Comparison of ENCODE assay signal across 15 cellular contexts in the genomic region with DNA sequence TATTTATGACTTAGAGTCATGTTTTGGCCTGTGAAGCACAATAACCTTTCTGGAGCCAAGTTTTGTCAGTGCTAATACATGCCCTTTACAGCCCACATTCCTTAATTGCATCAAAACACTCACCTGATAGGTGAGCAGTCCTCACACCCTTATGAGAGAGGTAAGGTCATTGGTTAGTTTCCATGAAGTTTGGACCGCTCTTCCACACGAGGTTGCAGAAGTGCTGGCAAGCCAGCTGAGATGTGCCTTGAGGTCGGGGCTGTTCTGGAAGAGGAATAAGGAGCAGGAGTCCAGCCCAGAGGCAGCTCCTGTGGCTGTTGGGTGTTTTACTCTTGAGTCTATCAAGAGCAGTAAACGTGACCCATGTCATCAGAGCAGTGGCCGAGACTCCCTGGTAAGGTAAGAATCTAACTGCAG.
DNase-seq lines count a peak whose midpoint lies in the region; ATAC-seq, FAIRE-seq and TF ChIP-seq lines count a peak whose summit lies in the region.
"Had no signal": no experiment of that assay in that cellular context is flagged by ENCODE, and none has a peak within 500 bp of the region (broad histone marks: within the 10 kb centered on the region; RNA-seq: fewer than 3 reads in every experiment).

No MANE protein-coding gene starts in this region.

- in situ Hi-C loops in mammary epithelial cell (cut with MboI; ENCODE audit: low sequenced_read_pairs in 2 of 2), result loop anchor here in 1 of 2 donors (25.0 kb wide), 1 partner anchor 290 kb away; no protein-coding TSS in a partner anchor

- H3K14ac ChIP-seq in H9 (ENCODE audit: insufficient read depth, low read length), result no peak overlapping the region

- no peaks in the 10 kb centered on the region for H3K23me2 ChIP-seq in H9 (ENCODE audit: insufficient read length, low read depth, low read length, poor library complexity, severe bottlenecking)

- no peak overlapping the region for H3K4ac ChIP-seq in H9 (ENCODE audit: low read depth, low read length)

- DNase-seq in H9 (no peak), mammary epithelial cell (peak; percentile 91), lung (ENCODE audit: low spot score) (no peak), small intestine (peak; percentile 91), left cardiac atrium (no peak), T-helper 1 cell (no peak)
- DNase-seq: activated T-cell treated with anti-CD3 and anti-CD28 coated beads, Interleukin-2, amount 50 U/mL, for 24 hours; effector CD4-positive, alpha-beta T cell; ovary had no signal

- H3K9me3 Mint-ChIP-seq in H9, result no peaks in the 10 kb centered on the region
- H3K9me3 Mint-ChIP-seq: activated T-cell treated with anti-CD3 and anti-CD28 coated beads, Interleukin-2, amount 50 U/mL, for 24 hours had no signal

- H3K9me3 ChIP-seq in H9 (ENCODE audit: control insufficient read depth, low read depth, low read length) (no peaks in the 10 kb centered on the region), mammary epithelial cell (replicated peaks; ENCODE audit: insufficient read depth, low read length) (no peaks in the 10 kb centered on the region), lung (ENCODE audit: control insufficient read depth in 2 of 2, insufficient read depth in 1 of 2, low read length in 1 of 2) (no peaks in the 10 kb centered on the region), small intestine (ENCODE audit: control insufficient read depth, low read depth) (no peaks in the 10 kb centered on the region)
- H3K9me3 ChIP-seq: ovary had no signal

- no peak overlapping the region for H2BK15ac ChIP-seq in H9 (ENCODE audit: low read depth, low read length)

- H3K27ac ChIP-seq in H9 (ENCODE audit: insufficient read length, low read depth, low read length) (no peak overlapping the region), mammary epithelial cell (ENCODE audit: insufficient read depth, low read depth, low read length) (peak overlapping the region; percentile 50), lung (ENCODE audit: low read depth in 1 of 2, low read length in 1 of 2) (peak overlapping the region in 1 of 2 donors; percentile 78), small intestine (ENCODE audit: low read depth in 1 of 2, low read length in 1 of 2) (peak overlapping the region; percentile 62 to 63)
- H3K27ac ChIP-seq: cardiac muscle cell, ovary, SK-N-MC had no signal

- no peak overlapping the region for H2BK120ac ChIP-seq in H9 (ENCODE audit: low read depth, low read length, poor library complexity, severe bottlenecking)

- ATAC-seq in lung (ENCODE audit: insufficient read depth, low FRiP score), result peak; percentile 56
- ATAC-seq in left cardiac atrium, result no peak
- no peak for ATAC-seq in GM18511 (IDR thresholded peaks at IDR 0.05; ENCODE audit: unreplicated experiment)
- no peak for ATAC-seq in HG02885 (IDR thresholded peaks at IDR 0.05; ENCODE audit: poor library complexity, unreplicated experiment)

- H2BK12ac ChIP-seq in H9 (ENCODE audit: insufficient read length, low read depth, low read length), result no peak overlapping the region

- H3K9ac ChIP-seq in H9 (ENCODE audit: extremely low read depth, insufficient read length, low read length) (no peak overlapping the region), mammary epithelial cell (ENCODE audit: insufficient read depth, low read length) (no peak overlapping the region)

- no peak overlapping the region for H3K18ac ChIP-seq in H9 (ENCODE audit: insufficient read length, low read depth, low read length)

- H3K4me2 ChIP-seq in H9 (ENCODE audit: insufficient read depth, insufficient read length, low read length) (no peak overlapping the region), mammary epithelial cell (ENCODE audit: insufficient read depth, low read depth, low read length) (peak overlapping the region; percentile 61)

- no peak overlapping the region for H3T11ph ChIP-seq in H9 (ENCODE audit: low read length)

- TF ChIP-seq CTCF in H9 (conservative IDR thresholded peaks at IDR 0.05) (no peak), mammary epithelial cell (conservative IDR thresholded peaks at IDR 0.05 in 1 of 2, IDR thresholded peaks at IDR 0.05 in 1 of 2; ENCODE audit: extremely low read depth in 1 of 2, insufficient read depth in 1 of 2, low read depth in 1 of 2, low read length in 2 of 2) (no peak), lung (IDR thresholded peaks at IDR 0.05; ENCODE audit: control extremely low read depth, extremely low read depth) (no peak)

- no peaks in the 10 kb centered on the region for H4K20me1 ChIP-seq in H9 (ENCODE audit: control insufficient read depth, insufficient read depth, insufficient read length)
- no peaks in the 10 kb centered on the region for H4K20me1 ChIP-seq in mammary epithelial cell (ENCODE audit: insufficient read depth, low read length)

- H3K36me3 ChIP-seq in mammary epithelial cell (ENCODE audit: insufficient read depth, low read length) (no peaks in the 10 kb centered on the region), lung (ENCODE audit: control insufficient read depth in 2 of 2, insufficient read depth in 2 of 2, low read length in 2 of 2) (no peaks in the 10 kb centered on the region), small intestine (ENCODE audit: control insufficient read depth in 2 of 2, insufficient read depth in 2 of 2, low read length in 2 of 2) (peaks cover 0 to 3% of the 10 kb centered on the region in 2 donors)
- H3K36me3 ChIP-seq: cardiac muscle cell, ovary had no signal

- H2BK20ac ChIP-seq in H9 (ENCODE audit: low read depth, low read length, poor library complexity, severe bottlenecking), result no peak overlapping the region

- no CpG with 5 or more reads among the region's 5 CpGs for WGBS in H9 (ENCODE audit: extremely low coverage, insufficient read length, low lambda C conversion rate)
- WGBS in mammary epithelial cell (ENCODE audit: low coverage, missing lambda C conversion rate), result 0% methylated on average over 2 of the region's 5 CpGs
- WGBS in lung, 2 donors, result 68 to 85% methylated on average over 5 of the region's 5 CpGs
- WGBS in small intestine, 3 donors, result 11 to 63% (median 28%) methylated on average over 5 of the region's 5 CpGs

- H3K4me1 ChIP-seq in H9 (ENCODE audit: insufficient read depth, low read length), result peaks cover 4% of the 10 kb centered on the region; the same call in 1 of the 2 replicates
- H3K4me1 ChIP-seq in mammary epithelial cell (ENCODE audit: insufficient read depth, low read length), result peaks cover 80% of the 10 kb centered on the region
- H3K4me1 ChIP-seq in lung (ENCODE audit: control insufficient read depth in 2 of 2, insufficient read depth in 2 of 2, low read length in 2 of 2), result peaks cover 0 to 9% of the 10 kb centered on the region in 2 donors
- no peaks in the 10 kb centered on the region for H3K4me1 ChIP-seq in small intestine (ENCODE audit: control insufficient read depth in 2 of 2, insufficient read depth in 1 of 2, low read depth in 1 of 2, low read length in 1 of 2)

- H2AFZ ChIP-seq in H9 (ENCODE audit: low read length) (no peak overlapping the region), mammary epithelial cell (ENCODE audit: low read depth, low read length) (peak overlapping the region; percentile 23)

- no peak for FAIRE-seq in small intestine (lab: Jason Lieb, UNC)

- peak overlapping the region in 1 of 3 experiments; percentile 0 for H3K4me3 ChIP-seq in mammary epithelial cell (replicated peaks in 1 of 3; ENCODE audit: insufficient read depth in 1 of 3, low read depth in 2 of 3, low read length in 3 of 3)
- H3K4me3 ChIP-seq in lung, result no peak overlapping the region
- H3K4me3 ChIP-seq in small intestine (ENCODE audit: low read depth in 1 of 2, low read length in 2 of 2), result no peak overlapping the region
- H3K4me3 ChIP-seq: cardiac muscle cell, ovary, SK-N-MC had no signal

- TSS peak; percentile 92 for BruUV-seq in mammary epithelial cell (replicated peaks; lab: Mats Ljungman, UMichigan)

- dilution Hi-C loops in mammary epithelial cell (cut with HindIII; ENCODE audit: low sequenced_read_pairs), result no loop called here

- H3K79me1 ChIP-seq in H9 (ENCODE audit: insufficient read depth, low read depth, low read length, poor library complexity, severe bottlenecking), result no peaks in the 10 kb centered on the region

- no peak overlapping the region for H2BK5ac ChIP-seq in H9 (ENCODE audit: insufficient read length, low read length)

- peaks cover 0 to 14% (median 2%) of the 10 kb centered on the region in 3 experiments; a peak in 6 of 7 replicates for H3K36me3 Mint-ChIP-seq in H9 (ENCODE audit: insufficient read depth in 1 of 3, low read depth in 3 of 3)

- no peak overlapping the region for H4K8ac ChIP-seq in H9 (replicated peaks; ENCODE audit: insufficient read length, low read depth, low read length)

- no peak overlapping the region for H3K56ac ChIP-seq in H9 (ENCODE audit: insufficient read length, low read depth, low read length)

- peak overlapping the region in 2 of 3 experiments; percentile 51 to 99; a peak in 4 of 7 replicates for H3K27ac Mint-ChIP-seq in H9
- H3K27ac Mint-ChIP-seq: activated naive CD8-positive, alpha-beta T cell; activated T-cell treated with anti-CD3 and anti-CD28 coated beads, Interleukin-2, amount 50 U/mL, for 24 hours; B cell had no signal

- H3K27me3 ChIP-seq in H9 (ENCODE audit: insufficient read depth, low read length), result no peaks in the 10 kb centered on the region
- H3K27me3 ChIP-seq in mammary epithelial cell (ENCODE audit: insufficient read depth, low read length), result no peaks in the 10 kb centered on the region
- H3K27me3 ChIP-seq in lung (ENCODE audit: control insufficient read depth, insufficient read depth), result no peaks in the 10 kb centered on the region
- H3K27me3 ChIP-seq in small intestine (ENCODE audit: control insufficient read depth in 2 of 2, insufficient read depth in 2 of 2, low read length in 2 of 2), result no peaks in the 10 kb centered on the region
- H3K27me3 ChIP-seq: cardiac muscle cell, ovary had no signal

- no peak overlapping the region for H4K5ac ChIP-seq in H9 (ENCODE audit: insufficient read length, low read depth, low read length)

- no peak overlapping the region for H4K91ac ChIP-seq in H9 (ENCODE audit: insufficient read length, low read depth, low read length)

- H3K4me1 Mint-ChIP-seq in H9, result peaks cover 54 to 65% of the 10 kb centered on the region in 2 experiments

- no peaks in the 10 kb centered on the region for H3K79me2 ChIP-seq in H9 (ENCODE audit: insufficient read depth, low read length)
- H3K79me2 ChIP-seq in mammary epithelial cell (ENCODE audit: insufficient read depth, low read length), result no peaks in the 10 kb centered on the region

- CTCF ChIA-PET in mammary epithelial cell (lab: Charles Lee; ENCODE audit: low non-redundant PET), result interaction anchor here (0.7 kb wide), 1 partner anchor 60 kb away, joined by 4 read pairs; no protein-coding TSS in a partner anchor

- intact Hi-C loops in mammary epithelial cell (cut with micrococcal nuclease) (loop anchor here (1.0 kb wide), 1 partner anchor 22 kb away; no protein-coding TSS in a partner anchor), left cardiac atrium (cut with DNase I) (no loop called here)

- H3K4me3 Mint-ChIP-seq in H9, result no peak overlapping the region
- H3K4me3 Mint-ChIP-seq: activated naive CD8-positive, alpha-beta T cell; activated T-cell treated with anti-CD3 and anti-CD28 coated beads, Interleukin-2, amount 50 U/mL, for 24 hours; B cell had no signal

- H3K27me3 Mint-ChIP-seq in H9 (ENCODE audit: low read depth), result no peaks in the 10 kb centered on the region
- H3K27me3 Mint-ChIP-seq: activated naive CD8-positive, alpha-beta T cell; activated T-cell treated with anti-CD3 and anti-CD28 coated beads, Interleukin-2, amount 50 U/mL, for 24 hours; B cell had no signal

- H2AK5ac ChIP-seq in H9 (ENCODE audit: insufficient read length, low read length), result no peak overlapping the region

- H3K23ac ChIP-seq in H9 (ENCODE audit: insufficient read length, low read depth, low read length), result no peak overlapping the region

Comparison
In these comparisons a context has a peak if more than half of its experiments do, and no peak if none do; other contexts are left out.
1. DNase-seq: peak in mammary epithelial cell (single experiment) and small intestine (single experiment); none in H9 (single experiment), lung (single experiment), left cardiac atrium (single experiment) and T-helper 1 cell (0 of 5).